1 cellular context compared by ENCODE assay signal in genomic region chr3:194512895-194513601, GRCh38.
TF ChIP-seq lines count a peak whose summit lies in the region.

No MANE protein-coding gene starts in this region.

TF ChIP-seq in HepG2, 621 proteins besides CTCF, POLR2A, EP300 and RAD21 (continued from another document and continues in another):
- TF ChIP-seq, protein P1, sequence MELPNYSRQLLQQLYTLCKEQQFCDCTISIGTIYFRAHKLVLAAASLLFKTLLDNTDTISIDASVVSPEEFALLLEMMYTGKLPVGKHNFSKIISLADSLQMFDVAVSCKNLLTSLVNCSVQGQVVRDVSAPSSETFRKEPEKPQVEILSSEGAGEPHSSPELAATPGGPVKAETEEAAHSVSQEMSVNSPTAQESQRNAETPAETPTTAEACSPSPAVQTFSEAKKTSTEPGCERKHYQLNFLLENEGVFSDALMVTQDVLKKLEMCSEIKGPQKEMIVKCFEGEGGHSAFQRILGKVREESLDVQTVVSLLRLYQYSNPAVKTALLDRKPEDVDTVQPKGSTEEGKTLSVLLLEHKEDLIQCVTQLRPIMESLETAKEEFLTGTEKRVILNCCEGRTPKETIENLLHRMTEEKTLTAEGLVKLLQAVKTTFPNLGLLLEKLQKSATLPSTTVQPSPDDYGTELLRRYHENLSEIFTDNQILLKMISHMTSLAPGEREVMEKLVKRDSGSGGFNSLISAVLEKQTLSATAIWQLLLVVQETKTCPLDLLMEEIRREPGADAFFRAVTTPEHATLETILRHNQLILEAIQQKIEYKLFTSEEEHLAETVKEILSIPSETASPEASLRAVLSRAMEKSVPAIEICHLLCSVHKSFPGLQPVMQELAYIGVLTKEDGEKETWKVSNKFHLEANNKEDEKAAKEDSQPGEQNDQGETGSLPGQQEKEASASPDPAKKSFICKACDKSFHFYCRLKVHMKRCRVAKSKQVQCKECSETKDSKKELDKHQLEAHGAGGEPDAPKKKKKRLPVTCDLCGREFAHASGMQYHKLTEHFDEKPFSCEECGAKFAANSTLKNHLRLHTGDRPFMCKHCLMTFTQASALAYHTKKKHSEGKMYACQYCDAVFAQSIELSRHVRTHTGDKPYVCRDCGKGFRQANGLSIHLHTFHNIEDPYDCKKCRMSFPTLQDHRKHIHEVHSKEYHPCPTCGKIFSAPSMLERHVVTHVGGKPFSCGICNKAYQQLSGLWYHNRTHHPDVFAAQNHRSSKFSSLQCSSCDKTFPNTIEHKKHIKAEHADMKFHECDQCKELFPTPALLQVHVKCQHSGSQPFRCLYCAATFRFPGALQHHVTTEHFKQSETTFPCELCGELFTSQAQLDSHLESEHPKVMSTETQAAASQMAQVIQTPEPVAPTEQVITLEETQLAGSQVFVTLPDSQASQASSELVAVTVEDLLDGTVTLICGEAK (IDR thresholded peaks at IDR 0.05) = no peak
- TF ChIP-seq, protein P1 (CRISPR knock-in tag; IDR thresholded peaks at IDR 0.05) = no peak
- peak; percentile 86 for TF ChIP-seq TBX2 (CRISPR knock-in tag; IDR thresholded peaks at IDR 0.05; ENCODE audit: borderline replicate concordance)
- peak; percentile 64; the same call in 1 of the 2 replicates for TF ChIP-seq TFAP4 (IDR thresholded peaks at IDR 0.05; ENCODE audit: borderline replicate concordance, low read depth)
- TF ChIP-seq PITX1 (CRISPR knock-in tag; IDR thresholded peaks at IDR 0.05) = 0 out of 2 replicates have a peak, but pooled peaks have one; percentile 40
- no peak for TF ChIP-seq ZNF296 (CRISPR knock-in tag; conservative IDR thresholded peaks at IDR 0.05)
- TF ChIP-seq MED1 (CRISPR knock-in tag; IDR thresholded peaks at IDR 0.05) = peak; percentile 46; the same call in 1 of the 2 replicates
- TF ChIP-seq, protein P2, sequence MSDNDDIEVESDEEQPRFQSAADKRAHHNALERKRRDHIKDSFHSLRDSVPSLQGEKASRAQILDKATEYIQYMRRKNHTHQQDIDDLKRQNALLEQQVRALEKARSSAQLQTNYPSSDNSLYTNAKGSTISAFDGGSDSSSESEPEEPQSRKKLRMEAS (IDR thresholded peaks at IDR 0.05) = peak; percentile 34; the same call in 1 of the 2 replicates
- peak; percentile 64; the same call in 1 of the 2 replicates for TF ChIP-seq KDM6A (CRISPR knock-in tag; IDR thresholded peaks at IDR 0.05; ENCODE audit: low read depth)
- TF ChIP-seq FOXA3 (CRISPR knock-in tag; IDR thresholded peaks at IDR 0.05) = peak; percentile 86
- peak; percentile 13; the same call in 1 of the 2 replicates for TF ChIP-seq ELF3 (CRISPR knock-in tag; IDR thresholded peaks at IDR 0.05)
- TF ChIP-seq ZSCAN22 (CRISPR knock-in tag; IDR thresholded peaks at IDR 0.05) = no peak
- no peak for TF ChIP-seq ZSCAN20 (CRISPR knock-in tag; IDR thresholded peaks at IDR 0.05; ENCODE audit: borderline replicate concordance)
- peak; percentile 78; the same call in 1 of the 2 replicates for TF ChIP-seq SIX1 (CRISPR knock-in tag; IDR thresholded peaks at IDR 0.05; ENCODE audit: borderline replicate concordance)
- peak; percentile 76 for TF ChIP-seq FOXO1 (CRISPR knock-in tag; IDR thresholded peaks at IDR 0.05)
- peak; percentile 47; the same call in 1 of the 2 replicates for TF ChIP-seq ISL2 (CRISPR knock-in tag; IDR thresholded peaks at IDR 0.05)
- TF ChIP-seq ZNF136 (CRISPR knock-in tag; IDR thresholded peaks at IDR 0.05; ENCODE audit: low read depth) = 0 out of 2 replicates have a peak, but pooled peaks have one; percentile 80
- TF ChIP-seq, protein P3, sequence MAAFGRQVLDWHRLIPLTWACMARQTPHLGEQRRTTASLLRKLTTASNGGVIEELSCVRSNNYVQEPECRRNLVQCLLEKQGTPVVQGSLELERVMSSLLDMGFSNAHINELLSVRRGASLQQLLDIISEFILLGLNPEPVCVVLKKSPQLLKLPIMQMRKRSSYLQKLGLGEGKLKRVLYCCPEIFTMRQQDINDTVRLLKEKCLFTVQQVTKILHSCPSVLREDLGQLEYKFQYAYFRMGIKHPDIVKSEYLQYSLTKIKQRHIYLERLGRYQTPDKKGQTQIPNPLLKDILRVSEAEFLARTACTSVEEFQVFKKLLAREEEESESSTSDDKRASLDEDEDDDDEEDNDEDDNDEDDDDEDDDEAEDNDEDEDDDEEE (CRISPR knock-in tag; IDR thresholded peaks at IDR 0.05) = no peak
- no peak for TF ChIP-seq AHR (CRISPR knock-in tag; IDR thresholded peaks at IDR 0.05)
- TF ChIP-seq ZC3H4 (CRISPR knock-in tag; IDR thresholded peaks at IDR 0.05; ENCODE audit: borderline replicate concordance) = no peak
- peak; percentile 47; the same call in 1 of the 2 replicates for TF ChIP-seq KAT8 (CRISPR knock-in tag; IDR thresholded peaks at IDR 0.05)
- peak; percentile 57; the same call in 1 of the 2 replicates for TF ChIP-seq ZNF792 (CRISPR knock-in tag; IDR thresholded peaks at IDR 0.05)
- TF ChIP-seq HMG20A (CRISPR knock-in tag; IDR thresholded peaks at IDR 0.05; ENCODE audit: borderline replicate concordance) = peak; percentile 79; the same call in 1 of the 2 replicates
- TF ChIP-seq XRCC5 (optimal IDR thresholded peaks at IDR 0.05; ENCODE audit: low read length) = peak; percentile 11
- peak; percentile 83 for TF ChIP-seq NCOA2 (CRISPR knock-in tag; IDR thresholded peaks at IDR 0.05)
- TF ChIP-seq AGO1 (IDR thresholded peaks at IDR 0.05; ENCODE audit: low read depth, low read length, poor library complexity, severe bottlenecking) = no peak
- TF ChIP-seq GATAD2A (CRISPR knock-in tag; IDR thresholded peaks at IDR 0.05) = peak; percentile 77
- 0 out of 2 replicates have a peak, but pooled peaks have one; percentile 13 for TF ChIP-seq ZMYM4 (CRISPR knock-in tag; IDR thresholded peaks at IDR 0.05)
- TF ChIP-seq SOX5 (CRISPR knock-in tag; IDR thresholded peaks at IDR 0.05; ENCODE audit: borderline replicate concordance) = peak; percentile 82
- peak; percentile 85; the same call in 1 of the 2 replicates for TF ChIP-seq RXRB (CRISPR knock-in tag; IDR thresholded peaks at IDR 0.05; ENCODE audit: borderline replicate concordance)
- peak; percentile 21; the same call in 1 of the 2 replicates for TF ChIP-seq KDM1A (CRISPR knock-in tag; IDR thresholded peaks at IDR 0.05)
- TF ChIP-seq TGIF2 (CRISPR knock-in tag; IDR thresholded peaks at IDR 0.05) = 0 out of 2 replicates have a peak, but pooled peaks have one; percentile 41
- TF ChIP-seq AHDC1 (CRISPR knock-in tag; IDR thresholded peaks at IDR 0.05; ENCODE audit: borderline replicate concordance) = peak; percentile 60; the same call in 1 of the 2 replicates
- TF ChIP-seq, protein P4, sequence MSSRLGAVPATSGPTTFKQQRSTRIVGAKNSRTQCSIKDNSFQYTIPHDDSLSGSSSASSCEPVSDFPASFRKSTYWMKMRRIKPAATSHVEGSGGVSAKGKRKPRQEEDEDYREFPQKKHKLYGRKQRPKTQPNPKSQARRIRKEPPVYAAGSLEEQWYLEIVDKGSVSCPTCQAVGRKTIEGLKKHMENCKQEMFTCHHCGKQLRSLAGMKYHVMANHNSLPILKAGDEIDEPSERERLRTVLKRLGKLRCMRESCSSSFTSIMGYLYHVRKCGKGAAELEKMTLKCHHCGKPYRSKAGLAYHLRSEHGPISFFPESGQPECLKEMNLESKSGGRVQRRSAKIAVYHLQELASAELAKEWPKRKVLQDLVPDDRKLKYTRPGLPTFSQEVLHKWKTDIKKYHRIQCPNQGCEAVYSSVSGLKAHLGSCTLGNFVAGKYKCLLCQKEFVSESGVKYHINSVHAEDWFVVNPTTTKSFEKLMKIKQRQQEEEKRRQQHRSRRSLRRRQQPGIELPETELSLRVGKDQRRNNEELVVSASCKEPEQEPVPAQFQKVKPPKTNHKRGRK (CRISPR knock-in tag; IDR thresholded peaks at IDR 0.05) = no peak
- TF ChIP-seq, protein P5, sequence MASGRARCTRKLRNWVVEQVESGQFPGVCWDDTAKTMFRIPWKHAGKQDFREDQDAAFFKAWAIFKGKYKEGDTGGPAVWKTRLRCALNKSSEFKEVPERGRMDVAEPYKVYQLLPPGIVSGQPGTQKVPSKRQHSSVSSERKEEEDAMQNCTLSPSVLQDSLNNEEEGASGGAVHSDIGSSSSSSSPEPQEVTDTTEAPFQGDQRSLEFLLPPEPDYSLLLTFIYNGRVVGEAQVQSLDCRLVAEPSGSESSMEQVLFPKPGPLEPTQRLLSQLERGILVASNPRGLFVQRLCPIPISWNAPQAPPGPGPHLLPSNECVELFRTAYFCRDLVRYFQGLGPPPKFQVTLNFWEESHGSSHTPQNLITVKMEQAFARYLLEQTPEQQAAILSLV (CRISPR knock-in tag; IDR thresholded peaks at IDR 0.05; ENCODE audit: borderline replicate concordance) = no peak
- peak; percentile 88 for TF ChIP-seq SIX4 (CRISPR knock-in tag; IDR thresholded peaks at IDR 0.05)
- TF ChIP-seq CREB1 (IDR thresholded peaks at IDR 0.05) = no peak
- peak; percentile 41; the same call in 1 of the 2 replicates for TF ChIP-seq CREB1 (CRISPR knock-in tag; IDR thresholded peaks at IDR 0.05)
- peak; percentile 47; the same call in 1 of the 2 replicates for TF ChIP-seq RCOR2 (CRISPR knock-in tag; IDR thresholded peaks at IDR 0.05)
- 0 out of 2 replicates have a peak, but pooled peaks have one; percentile 27 for TF ChIP-seq GATA4 (IDR thresholded peaks at IDR 0.05; ENCODE audit: borderline replicate concordance, low read depth)
